In genomic region chr10:50594012-50594411, GRCh38 we compare ENCODE assay signal across 3 cellular contexts.
TF ChIP-seq lines count a peak whose summit lies in the region.

No MANE protein-coding gene starts in this region.

TF ChIP-seq in liver, 16 proteins besides CTCF, POLR2A, EP300 and RAD21 (continued from another document):
- TF ChIP-seq, protein P1, sequence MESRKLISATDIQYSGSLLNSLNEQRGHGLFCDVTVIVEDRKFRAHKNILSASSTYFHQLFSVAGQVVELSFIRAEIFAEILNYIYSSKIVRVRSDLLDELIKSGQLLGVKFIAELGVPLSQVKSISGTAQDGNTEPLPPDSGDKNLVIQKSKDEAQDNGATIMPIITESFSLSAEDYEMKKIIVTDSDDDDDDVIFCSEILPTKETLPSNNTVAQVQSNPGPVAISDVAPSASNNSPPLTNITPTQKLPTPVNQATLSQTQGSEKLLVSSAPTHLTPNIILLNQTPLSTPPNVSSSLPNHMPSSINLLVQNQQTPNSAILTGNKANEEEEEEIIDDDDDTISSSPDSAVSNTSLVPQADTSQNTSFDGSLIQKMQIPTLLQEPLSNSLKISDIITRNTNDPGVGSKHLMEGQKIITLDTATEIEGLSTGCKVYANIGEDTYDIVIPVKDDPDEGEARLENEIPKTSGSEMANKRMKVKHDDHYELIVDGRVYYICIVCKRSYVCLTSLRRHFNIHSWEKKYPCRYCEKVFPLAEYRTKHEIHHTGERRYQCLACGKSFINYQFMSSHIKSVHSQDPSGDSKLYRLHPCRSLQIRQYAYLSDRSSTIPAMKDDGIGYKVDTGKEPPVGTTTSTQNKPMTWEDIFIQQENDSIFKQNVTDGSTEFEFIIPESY (IDR thresholded peaks at IDR 0.05): no peak
- TF ChIP-seq JUND (IDR thresholded peaks at IDR 0.05) (peak; percentile 73 to 90), TAF1 (conservative IDR thresholded peaks at IDR 0.05) (no peak), HNF4A (conservative IDR thresholded peaks at IDR 0.05) (peak in 1 of 2 donors; percentile 26), GABPA (IDR thresholded peaks at IDR 0.05 in 1 of 2, conservative IDR thresholded peaks at IDR 0.05 in 1 of 2) (no peak), ATF3 (IDR thresholded peaks at IDR 0.05) (peak; percentile 37)

TF ChIP-seq in HepG2, 621 proteins besides CTCF, POLR2A, EP300 and RAD21 (continued from another document):
- no peak for TF ChIP-seq GLMP (CRISPR knock-in tag; IDR thresholded peaks at IDR 0.05; ENCODE audit: borderline replicate concordance)
- no peak for TF ChIP-seq SIX4 (CRISPR knock-in tag; IDR thresholded peaks at IDR 0.05)
- no peak for TF ChIP-seq ZNF639 (CRISPR knock-in tag; conservative IDR thresholded peaks at IDR 0.05)
- no peak for TF ChIP-seq RFXANK (CRISPR knock-in tag; IDR thresholded peaks at IDR 0.05)
- TF ChIP-seq ZNF44 (CRISPR knock-in tag; IDR thresholded peaks at IDR 0.05): no peak
- no peak for TF ChIP-seq ZFP82 (CRISPR knock-in tag; IDR thresholded peaks at IDR 0.05; ENCODE audit: borderline replicate concordance)
- TF ChIP-seq LCORL (IDR thresholded peaks at IDR 0.05): no peak
- TF ChIP-seq LCORL (CRISPR knock-in tag; IDR thresholded peaks at IDR 0.05): no peak
- no peak for TF ChIP-seq RORA (CRISPR knock-in tag; IDR thresholded peaks at IDR 0.05)
- no peak for TF ChIP-seq RBM39 (IDR thresholded peaks at IDR 0.05; ENCODE audit: low read depth, low read length, poor library complexity, severe bottlenecking)
- no peak for TF ChIP-seq ZNF441 (CRISPR knock-in tag; IDR thresholded peaks at IDR 0.05; ENCODE audit: borderline replicate concordance)
- TF ChIP-seq MEIS1 (CRISPR knock-in tag; IDR thresholded peaks at IDR 0.05; ENCODE audit: borderline replicate concordance): no peak

TF ChIP-seq in SK-N-SH treated with all-trans-retinoic acid at 6 μM for 48 hours, 23 proteins besides CTCF, POLR2A, EP300 and RAD21 (continued from another document):
- TF ChIP-seq TSHZ2 (CRISPR knock-in tag; IDR thresholded peaks at IDR 0.05): 0 out of 2 replicates have a peak, but pooled peaks have one; percentile 31
- no peak for TF ChIP-seq CREB5 (CRISPR knock-in tag; IDR thresholded peaks at IDR 0.05; ENCODE audit: low read depth)
- TF ChIP-seq ARNTL (CRISPR knock-in tag; IDR thresholded peaks at IDR 0.05; ENCODE audit: borderline replicate concordance, low read depth): no peak
- no peak for TF ChIP-seq ZC3H10 (CRISPR knock-in tag; IDR thresholded peaks at IDR 0.05)
- TF ChIP-seq ZFP30 (CRISPR knock-in tag; IDR thresholded peaks at IDR 0.05): no peak
- TF ChIP-seq POU6F1 (CRISPR knock-in tag; IDR thresholded peaks at IDR 0.05; ENCODE audit: borderline replicate concordance, low read depth): no peak
- TF ChIP-seq ZNF565 (CRISPR knock-in tag; conservative IDR thresholded peaks at IDR 0.05; ENCODE audit: low read depth): no peak
- no peak for TF ChIP-seq TOX (CRISPR knock-in tag; IDR thresholded peaks at IDR 0.05; ENCODE audit: borderline replicate concordance)
- no peak for TF ChIP-seq ZFP3 (CRISPR knock-in tag; IDR thresholded peaks at IDR 0.05)
- TF ChIP-seq ZNF70 (CRISPR knock-in tag; IDR thresholded peaks at IDR 0.05): no peak
- no peak for TF ChIP-seq PPARA (CRISPR knock-in tag; IDR thresholded peaks at IDR 0.05; ENCODE audit: borderline replicate concordance)
- TF ChIP-seq, protein P2, sequence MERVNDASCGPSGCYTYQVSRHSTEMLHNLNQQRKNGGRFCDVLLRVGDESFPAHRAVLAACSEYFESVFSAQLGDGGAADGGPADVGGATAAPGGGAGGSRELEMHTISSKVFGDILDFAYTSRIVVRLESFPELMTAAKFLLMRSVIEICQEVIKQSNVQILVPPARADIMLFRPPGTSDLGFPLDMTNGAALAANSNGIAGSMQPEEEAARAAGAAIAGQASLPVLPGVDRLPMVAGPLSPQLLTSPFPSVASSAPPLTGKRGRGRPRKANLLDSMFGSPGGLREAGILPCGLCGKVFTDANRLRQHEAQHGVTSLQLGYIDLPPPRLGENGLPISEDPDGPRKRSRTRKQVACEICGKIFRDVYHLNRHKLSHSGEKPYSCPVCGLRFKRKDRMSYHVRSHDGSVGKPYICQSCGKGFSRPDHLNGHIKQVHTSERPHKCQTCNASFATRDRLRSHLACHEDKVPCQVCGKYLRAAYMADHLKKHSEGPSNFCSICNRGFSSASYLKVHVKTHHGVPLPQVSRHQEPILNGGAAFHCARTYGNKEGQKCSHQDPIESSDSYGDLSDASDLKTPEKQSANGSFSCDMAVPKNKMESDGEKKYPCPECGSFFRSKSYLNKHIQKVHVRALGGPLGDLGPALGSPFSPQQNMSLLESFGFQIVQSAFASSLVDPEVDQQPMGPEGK (CRISPR knock-in tag; IDR thresholded peaks at IDR 0.05; ENCODE audit: borderline replicate concordance): no peak
- peak; percentile 30; the same call in 1 of the 2 replicates for TF ChIP-seq TCF4 (CRISPR knock-in tag; IDR thresholded peaks at IDR 0.05; ENCODE audit: borderline replicate concordance)
- TF ChIP-seq SNAI2 (CRISPR knock-in tag; IDR thresholded peaks at IDR 0.05): no peak
- TF ChIP-seq CSRNP3 (CRISPR knock-in tag; IDR thresholded peaks at IDR 0.05): no peak
- TF ChIP-seq BACH2 (CRISPR knock-in tag; IDR thresholded peaks at IDR 0.05; ENCODE audit: borderline replicate concordance): no peak
- TF ChIP-seq OSR1 (CRISPR knock-in tag; IDR thresholded peaks at IDR 0.05): no peak
- no peak for TF ChIP-seq RARB (CRISPR knock-in tag; IDR thresholded peaks at IDR 0.05)
- no peak for TF ChIP-seq ESRRG (CRISPR knock-in tag; IDR thresholded peaks at IDR 0.05)
- no peak for TF ChIP-seq CSDC2 (CRISPR knock-in tag; IDR thresholded peaks at IDR 0.05)
